Comparison of ENCODE assay signal across 21 cellular contexts in genomic region chr11:65036931-65037330, GRCh38. TPM values are rescaled to one million over a fixed set of nuclear protein-coding genes. Genes with fewer than 3 reads are reported as not detected.
DNase-seq lines count a peak whose midpoint lies in the region; ATAC-seq and TF ChIP-seq lines count a peak whose summit lies in the region.
"Had no signal": no experiment of that assay in that cellular context is flagged by ENCODE, and none has a peak within 500 bp of the region (broad histone marks: within the 10 kb centered on the region; RNA-seq: fewer than 3 reads in every experiment).

No MANE protein-coding gene starts in this region.

- 0 out of 2 replicates have a peak, but pooled peaks cover 7% of the 10 kb centered on the region for H3F3A ChIP-seq in GM23338 (replicated peaks; ENCODE audit: low read depth)

- no peaks in the 10 kb centered on the region for H4K20me1 ChIP-seq in GM23338 (replicated peaks; ENCODE audit: insufficient read depth)

- intact Hi-C loops in Right ventricle myocardium inferior (cut with DNase I) (no loop called here), cardiac septum (cut with DNase I) (no loop called here), head of caudate nucleus (cut with DNase I) (no loop called here), aorta (cut with DNase I) (no loop called here)

- H3K27ac ChIP-seq in aorta (ENCODE audit: low read depth in 1 of 2, low read length in 2 of 2) (no peak overlapping the region), GM23338 (ENCODE audit: low read depth) (no peak overlapping the region)
- H3K27ac ChIP-seq: esophagus muscularis mucosa, Peyer's patch had no signal

- ATAC-seq in Right ventricle myocardium inferior (no peak), aorta (ENCODE audit: low FRiP score) (no peak), GM23338 (no peak), GM18867 (IDR thresholded peaks at IDR 0.05; ENCODE audit: unreplicated experiment) (no peak)
- ATAC-seq: activated T-helper 17 cell treated with anti-CD3 and anti-CD28 coated beads, Interleukin-2, amount 50 U/mL, for 72 hours; CD8-positive, alpha-beta T cell; GM12878; naive thymus-derived CD8-positive, alpha-beta T cell had no signal

- peaks cover 2% of the 10 kb centered on the region; the same call in 1 of the 2 replicates for H3K79me2 ChIP-seq in GM23338 (replicated peaks; ENCODE audit: insufficient read depth)

- no peaks in the 10 kb centered on the region for H3K9me3 ChIP-seq in aorta (ENCODE audit: control insufficient read depth, low read length)
- H3K9me3 ChIP-seq: esophagus muscularis mucosa, Peyer's patch, thoracic aorta had no signal

- no peaks in the 10 kb centered on the region for H3K9me3 Mint-ChIP-seq in GM23338
- no peaks in the 10 kb centered on the region for H3K9me3 Mint-ChIP-seq in endothelial cell (ENCODE audit: unreplicated experiment)
- H3K9me3 Mint-ChIP-seq: activated T-helper 17 cell treated with anti-CD3 and anti-CD28 coated beads, Interleukin-2, amount 50 U/mL, for 72 hours; CD8-positive, alpha-beta T cell; naive thymus-derived CD8-positive, alpha-beta T cell had no signal

- no peak overlapping the region for H2AFZ ChIP-seq in GM23338

- H3K4me2 ChIP-seq in GM23338: no peak overlapping the region

- H3K36me3 ChIP-seq in aorta (ENCODE audit: control insufficient read depth in 1 of 2, insufficient read depth in 2 of 2, low read length in 1 of 2): no peaks in the 10 kb centered on the region
- no peaks in the 10 kb centered on the region for H3K36me3 ChIP-seq in GM23338 (ENCODE audit: insufficient read depth)

- H3K27ac Mint-ChIP-seq in GM23338: no peak overlapping the region
- no peak overlapping the region for H3K27ac Mint-ChIP-seq in endothelial cell (ENCODE audit: unreplicated experiment)
- H3K27ac Mint-ChIP-seq: activated T-helper 17 cell treated with anti-CD3 and anti-CD28 coated beads, Interleukin-2, amount 50 U/mL, for 72 hours; CD8-positive, alpha-beta T cell; naive thymus-derived CD8-positive, alpha-beta T cell had no signal

- H3K4me3 ChIP-seq in aorta (ENCODE audit: low read length in 2 of 2): no peak overlapping the region
- no peak overlapping the region for H3K4me3 ChIP-seq in GM23338
- H3K4me3 ChIP-seq: esophagus muscularis mucosa, GM12878, Peyer's patch, thoracic aorta had no signal

- H3K4me1 ChIP-seq in aorta (ENCODE audit: control insufficient read depth in 1 of 2, insufficient read depth in 2 of 2, low read length in 2 of 2): no peaks in the 10 kb centered on the region
- no peaks in the 10 kb centered on the region for H3K4me1 ChIP-seq in GM23338 (ENCODE audit: insufficient read depth)

- no peak for TF ChIP-seq CTCF in GM23338 (conservative IDR thresholded peaks at IDR 0.05; ENCODE audit: low read depth in 2 of 2)
- TF ChIP-seq CTCF in endothelial cell (IDR thresholded peaks at IDR 0.05; ENCODE audit: unreplicated experiment): no peak

- 25 to 32% methylated on average over 6 of the region's 6 CpGs for WGBS in aorta, 2 donors

- H3K27me3 ChIP-seq in aorta (ENCODE audit: control insufficient read depth in 1 of 2, insufficient read depth in 2 of 2, low read length in 1 of 2) (no peaks in the 10 kb centered on the region), GM23338 (ENCODE audit: insufficient read depth) (no peaks in the 10 kb centered on the region)
- H3K27me3 ChIP-seq: esophagus muscularis mucosa, Peyer's patch had no signal

- DNase-seq in Right ventricle myocardium inferior (ENCODE audit: missing footprints) (peak; percentile 76), cardiac septum (ENCODE audit: low spot score) (no peak), head of caudate nucleus (peak in 41 of 42 donors; percentile 57 to 91 (median 75)), nucleus accumbens (lab: John Stamatoyannopoulos, UW) (peak in 49 of 56 donors; percentile 2 to 83 (median 43)), aorta (peak; percentile 72 to 89), GM23338 (ENCODE audit: low spot score) (no peak), endothelial cell (ENCODE audit: low spot score) (no peak)
- DNase-seq: CD8-positive, alpha-beta T cell; GOT3; naive thymus-derived CD8-positive, alpha-beta T cell; NCI-H2029; NCI-H524 treated with DMSO at 0.1 percent for 48 hours; Peyer's patch; stimulated activated CD4-positive, alpha-beta T cell treated with anti-CD3 and anti-CD28 coated beads, Interleukin-1b, Interleukin-23, amount 100 ng/mL, for 48 hours; SW 1271 had no signal

- no peaks in the 10 kb centered on the region for H3K9me2 ChIP-seq in GM23338 (ENCODE audit: insufficient read depth)

- H3K36me3 Mint-ChIP-seq in GM23338 (ENCODE audit: low read depth): no peaks in the 10 kb centered on the region
- peaks cover 4% of the 10 kb centered on the region for H3K36me3 Mint-ChIP-seq in endothelial cell (ENCODE audit: low read depth, unreplicated experiment)

- H3K4me1 Mint-ChIP-seq in GM23338 (no peaks in the 10 kb centered on the region; the same call in 2 of the 3 replicates), endothelial cell (ENCODE audit: unreplicated experiment) (peaks cover 5% of the 10 kb centered on the region)
- H3K4me1 Mint-ChIP-seq: activated T-helper 17 cell treated with anti-CD3 and anti-CD28 coated beads, Interleukin-2, amount 50 U/mL, for 72 hours had no signal

- H3K4me3 Mint-ChIP-seq in GM23338 (no peak overlapping the region), endothelial cell (ENCODE audit: unreplicated experiment) (no peak overlapping the region)
- H3K4me3 Mint-ChIP-seq: activated T-helper 17 cell treated with anti-CD3 and anti-CD28 coated beads, Interleukin-2, amount 50 U/mL, for 72 hours; CD8-positive, alpha-beta T cell had no signal

- H3K27me3 Mint-ChIP-seq in GM23338 (ENCODE audit: insufficient read depth, low read depth, poor library complexity) (peaks cover 5% of the 10 kb centered on the region), endothelial cell (ENCODE audit: unreplicated experiment) (peaks cover 5% of the 10 kb centered on the region)
- H3K27me3 Mint-ChIP-seq: activated T-helper 17 cell treated with anti-CD3 and anti-CD28 coated beads, Interleukin-2, amount 50 U/mL, for 72 hours; naive thymus-derived CD8-positive, alpha-beta T cell had no signal

TF ChIP-seq in GM23338, 12 proteins besides CTCF, POLR2A, EP300 and RAD21 (continues in another document):
- TF ChIP-seq ZNF114 (CRISPR knock-in tag; IDR thresholded peaks at IDR 0.05): no peak

RNA-seq across cellular contexts. Expression of gene SAC3D1, which starts 4.1 kb away (rescaled TPM):
- total RNA-seq in Right ventricle myocardium inferior: 7.5 TPM
- total RNA-seq in cardiac septum: 5.0 TPM
- total RNA-seq in aorta: 1 to 10 TPM; 3.6 to 4.9 TPM
- 1 to 10 TPM; 5.4 to 7.5 TPM for polyA plus RNA-seq in aorta
- 30.3 and 31.1 TPM in 2 replicates for total RNA-seq in GM23338 (2014; rRNA removed; shearing (Covaris generic))
- polyA plus RNA-seq in GM23338 (2016; fragmentation: Nextera tagmentation; extraction: Ambion mirVana): 21.6 and 21.8 TPM in 2 replicates
- 4.8 TPM for total RNA-seq in endothelial cell (ENCODE audit: unreplicated experiment)

RNA-seq across cellular contexts. Expression of gene SNX15, which starts 9.7 kb away (rescaled TPM):
- 18.3 TPM for total RNA-seq in Right ventricle myocardium inferior
- 17.0 TPM for total RNA-seq in cardiac septum
- 10 to 100 TPM; 19.9 to 26.1 TPM for total RNA-seq in aorta
- 10 to 100 TPM; 21.7 to 26.2 TPM for polyA plus RNA-seq in aorta
- total RNA-seq in GM23338 (2014; rRNA removed; shearing (Covaris generic)): 15.6 and 21.4 TPM in 2 replicates
- polyA plus RNA-seq in GM23338 (2016; fragmentation: Nextera tagmentation; extraction: Ambion mirVana): 13.0 and 13.6 TPM in 2 replicates
- 19.4 TPM for total RNA-seq in endothelial cell (ENCODE audit: unreplicated experiment)

RNA-seq across cellular contexts. Expression of gene NAALADL1, which starts 21.4 kb away (rescaled TPM):
- total RNA-seq in Right ventricle myocardium inferior (3.4 TPM), cardiac septum (3.5 TPM), aorta (10 to 100 TPM; 14.1 to 29.4 TPM), endothelial cell (ENCODE audit: unreplicated experiment) (not detected)
- polyA plus RNA-seq in aorta (10 to 100 TPM; 25.8 to 45.9 TPM), GM23338 (2016; fragmentation: Nextera tagmentation; extraction: Ambion mirVana) (8.0 and 11.1 TPM in 2 replicates)
- total RNA-seq in GM23338 (2014; rRNA removed; shearing (Covaris generic)): 11.0 and 13.7 TPM in 2 replicates
- total RNA-seq: HT1080 had no signal

RNA-seq across cellular contexts. Expression of gene ARL2, which starts 23.0 kb away (rescaled TPM):
- total RNA-seq in Right ventricle myocardium inferior (131 TPM), cardiac septum (120 TPM), aorta (10 to 100 TPM; 96.3 to 98.5 TPM), endothelial cell (ENCODE audit: unreplicated experiment) (66.4 TPM)
- polyA plus RNA-seq in aorta (100 to 1,000 TPM; 151 to 175 TPM), GM23338 (2016; fragmentation: Nextera tagmentation; extraction: Ambion mirVana) (216 and 236 TPM in 2 replicates)
- 170 and 193 TPM in 2 replicates for total RNA-seq in GM23338 (2014; rRNA removed; shearing (Covaris generic))

RNA-seq across cellular contexts. Expression of gene BATF2, which starts 40.2 kb away (rescaled TPM):
- 1.5 TPM for total RNA-seq in Right ventricle myocardium inferior
- total RNA-seq in cardiac septum: 0.70 TPM
- 1 to 10 TPM; 2.5 to 3.6 TPM for total RNA-seq in aorta
- 1 to 10 TPM; 1.4 to 1.9 TPM for polyA plus RNA-seq in aorta
- 0.58 and 1.6 TPM in 2 replicates for total RNA-seq in GM23338 (2014; rRNA removed; shearing (Covaris generic))
- polyA plus RNA-seq in GM23338 (2016; fragmentation: Nextera tagmentation; extraction: Ambion mirVana): 0.53 and 1.2 TPM in 2 replicates
- not detected for total RNA-seq in endothelial cell (ENCODE audit: unreplicated experiment)
- total RNA-seq: CD8-positive, alpha-beta T cell; naive thymus-derived CD8-positive, alpha-beta T cell had no signal
- polyA plus RNA-seq: naive thymus-derived CD8-positive, alpha-beta T cell had no signal

Comparison
In these comparisons a context has a peak if more than half of its experiments do, and no peak if none do; other contexts are left out.
1. DNase-seq: peak in Right ventricle myocardium inferior (single experiment), head of caudate nucleus (41 of 42), nucleus accumbens (49 of 56) and aorta (2 of 2); none in cardiac septum (single experiment), GM23338 (single experiment) and endothelial cell (single experiment).